In genomic region chr6:16948376-16948775, GRCh38 we compare ENCODE assay signal across 29 cellular contexts.
DNase-seq lines count a peak whose midpoint lies in the region; FAIRE-seq and TF ChIP-seq lines count a peak whose summit lies in the region.
"Had no signal": no experiment of that assay in that cellular context is flagged by ENCODE, and none has a peak within 500 bp of the region (broad histone marks: within the 10 kb centered on the region; RNA-seq: fewer than 3 reads in every experiment).

No MANE protein-coding gene starts in this region.

- H3K9me3 Mint-ChIP-seq in endodermal cell, result no peaks in the 10 kb centered on the region

- H3K27me3 ChIP-seq in A673 (replicated peaks; ENCODE audit: insufficient read depth, low read depth, low read length, poor library complexity), result no peaks in the 10 kb centered on the region
- H3K27me3 ChIP-seq in breast epithelium, result no peaks in the 10 kb centered on the region
- no peaks in the 10 kb centered on the region for H3K27me3 ChIP-seq in endodermal cell (ENCODE audit: control insufficient read depth, insufficient read depth, low read length, poor library complexity, severe bottlenecking)
- H3K27me3 ChIP-seq: esophagus squamous epithelium, right atrium auricular region, SJCRH30 had no signal

- H3K4me3 Mint-ChIP-seq in endodermal cell, result no peak overlapping the region
- H3K4me3 Mint-ChIP-seq: CD4-positive, CD25-positive, alpha-beta regulatory T cell; T-helper 17 cell had no signal

- POLR2A ChIA-PET in A673 (lab: Charles Lee; ENCODE audit: low non-redundant PET), result no interaction called here

- peaks cover 47% of the 10 kb centered on the region for H3K4me1 ChIP-seq in A673 (ENCODE audit: insufficient read depth, low read length, poor library complexity, severe bottlenecking)
- peaks cover 0 to 4% of the 10 kb centered on the region in 2 donors for H3K4me1 ChIP-seq in breast epithelium
- H3K4me1 ChIP-seq in endodermal cell (ENCODE audit: control insufficient read depth, insufficient read depth, low read length), result peaks cover 2% of the 10 kb centered on the region
- H3K4me1 ChIP-seq: lower lobe of right lung had no signal

- DNase-seq in A673 (ENCODE audit: low spot score) (no peak), LHCN-M2 (ENCODE audit: low read depth) (peak; percentile 17), breast epithelium (ENCODE audit: low spot score in 2 of 2) (no peak), iris pigment epithelial cell (ENCODE audit: low read depth) (peak; percentile 61), RKO (ENCODE audit: low spot score) (no peak), GM12892 (ENCODE audit: insufficient read length) (no peak), endodermal cell (no peak), LoVo (ENCODE audit: low spot score) (no peak)
- DNase-seq: activated naive CD4-positive, alpha-beta T cell treated with Interleukin-2 at 50 U/mL for 16 hours; aorta; CD4-positive, CD25-positive, alpha-beta regulatory T cell; effector CD8-positive, alpha-beta T cell; esophagus squamous epithelium; GF-D8; hippocampal formation; lower lobe of right lung; NCI-H226; NCI-H774; nucleus accumbens; OCI-M1; substantia nigra; T-helper 17 cell; WERI-Rb-1 had no signal

- CTCF ChIA-PET in A673 (lab: Charles Lee), result interaction anchor here (0.6 kb wide), 1 partner anchor 557 kb away, joined by 3 read pairs; no protein-coding TSS in a partner anchor

- no peak overlapping the region for H3K27ac Mint-ChIP-seq in endodermal cell
- H3K27ac Mint-ChIP-seq: CD4-positive, CD25-positive, alpha-beta regulatory T cell; T-helper 17 cell had no signal

- H3K27ac ChIP-seq in A673 (ENCODE audit: low read depth, low read length, poor library complexity, severe bottlenecking) (peak overlapping the region; percentile 97), breast epithelium (peak overlapping the region; percentile 38 to 60), endodermal cell (ENCODE audit: low read depth, low read length) (no peak overlapping the region)
- H3K27ac ChIP-seq: lower lobe of right lung, WERI-Rb-1 had no signal

- no peaks in the 10 kb centered on the region for H3K27me3 Mint-ChIP-seq in endodermal cell (ENCODE audit: insufficient read depth)

- TF ChIP-seq CTCF in A673 (conservative IDR thresholded peaks at IDR 0.05; ENCODE audit: low read depth, low read length) (no peak), breast epithelium (IDR thresholded peaks at IDR 0.05) (no peak), endodermal cell (conservative IDR thresholded peaks at IDR 0.05) (no peak)

- no peak overlapping the region for H3K9ac ChIP-seq in endodermal cell (ENCODE audit: extremely low read depth, low read length, poor library complexity, severe bottlenecking)

- peaks cover 9% of the 10 kb centered on the region for H3K4me1 Mint-ChIP-seq in endodermal cell

- intact Hi-C loops in A673 (cut with micrococcal nuclease; ENCODE audit: unreplicated experiment) (no loop called here), breast epithelium (cut with DNase I; ENCODE audit: low total_unique reads) (no loop called here)

- FAIRE-seq in GM12892 (lab: Jason Lieb, UNC), result no peak
- FAIRE-seq: GM19239, H1, islet of Langerhans, K562 had no signal

- no TSS peak for BruUV-seq in A673 (replicated peaks; lab: Mats Ljungman, UMichigan)

- no peaks in the 10 kb centered on the region for H3K36me3 Mint-ChIP-seq in endodermal cell (ENCODE audit: low read depth)
- H3K36me3 Mint-ChIP-seq: CD4-positive, CD25-positive, alpha-beta regulatory T cell had no signal

- H3K36me3 ChIP-seq in A673 (ENCODE audit: insufficient read depth, low read length, poor library complexity, severe bottlenecking) (no peaks in the 10 kb centered on the region), breast epithelium (no peaks in the 10 kb centered on the region), endodermal cell (ENCODE audit: control insufficient read depth, insufficient read depth, low read length) (no peaks in the 10 kb centered on the region)
- H3K36me3 ChIP-seq: esophagus squamous epithelium, lower lobe of right lung, right atrium auricular region, SJCRH30, WERI-Rb-1 had no signal

- H3K9me3 ChIP-seq in A673 (ENCODE audit: low read depth, low read length, poor library complexity, severe bottlenecking) (no peaks in the 10 kb centered on the region), breast epithelium (no peaks in the 10 kb centered on the region), endodermal cell (ENCODE audit: control insufficient read depth, low read length) (no peaks in the 10 kb centered on the region)
- H3K9me3 ChIP-seq: esophagus squamous epithelium, lower lobe of right lung, right atrium auricular region, SJCRH30 had no signal

- 79 to 83% methylated on average over 1 to 2 of the region's 2 CpGs for WGBS in endodermal cell (ENCODE audit: insufficient coverage in 1 of 2, insufficient read length in 1 of 2), 2 experiments

- no peak for TF ChIP-seq POLR2A in breast epithelium (IDR thresholded peaks at IDR 0.05)
- TF ChIP-seq POLR2A in GM12892 (IDR thresholded peaks at IDR 0.05; ENCODE audit: low read depth, low read length), result no peak

- peak overlapping the region; percentile 12 for H3K4me3 ChIP-seq in A673 (ENCODE audit: low read depth, low read length, poor library complexity, severe bottlenecking)
- H3K4me3 ChIP-seq in breast epithelium, result no peak overlapping the region
- no peak overlapping the region for H3K4me3 ChIP-seq in endodermal cell (ENCODE audit: low read length)
- H3K4me3 ChIP-seq: esophagus squamous epithelium, K562, lower lobe of right lung, right atrium auricular region, SJCRH30 had no signal

Comparison
In these comparisons a context has a peak if more than half of its experiments do, and no peak if none do; other contexts are left out.
1. DNase-seq: peak in LHCN-M2 (single experiment) and iris pigment epithelial cell (single experiment); none in A673 (single experiment), breast epithelium (0 of 2), RKO (single experiment), GM12892 (single experiment), endodermal cell (single experiment) and LoVo (single experiment).